ENCODE assay signal across 8 cellular contexts in genomic region chr22:39205344-39206021, GRCh38. TPM values are rescaled to one million over a fixed set of nuclear protein-coding genes. Genes with fewer than 3 reads are reported as not detected.
DNase-seq lines count a peak whose midpoint lies in the region; ATAC-seq and TF ChIP-seq lines count a peak whose summit lies in the region.

No MANE protein-coding gene starts in this region.

- no peak overlapping the region for H2AFZ ChIP-seq in hepatocyte

- no peaks in the 10 kb centered on the region for H3K4me1 ChIP-seq in HEK293 (ENCODE audit: control insufficient read depth, insufficient read depth, low read length)
- H3K4me1 ChIP-seq in hepatocyte (ENCODE audit: insufficient read depth): no peaks in the 10 kb centered on the region
- H3K4me1 ChIP-seq in prostate gland (replicated peaks): no peaks in the 10 kb centered on the region

- TF ChIP-seq POLR2A in prostate gland (IDR thresholded peaks at IDR 0.05): no peak

- no peaks in the 10 kb centered on the region for H4K20me1 ChIP-seq in hepatocyte (ENCODE audit: insufficient read depth, poor library complexity, severe bottlenecking)

- no peak overlapping the region for H3K4me2 ChIP-seq in hepatocyte

- POLR2A ChIA-PET in HEK293 (lab: Yijun Ruan, JAX): interaction anchor here (0.7 to 2.3 kb wide), 3 partner anchors 13 to 114 kb away, joined by 4 to 8 read pairs (median 7); partner anchors contain the start of gene RPL3

- H3K79me2 ChIP-seq in hepatocyte: no peaks in the 10 kb centered on the region

- no peaks in the 10 kb centered on the region for H3K27me3 ChIP-seq in hepatocyte
- no peaks in the 10 kb centered on the region for H3K27me3 ChIP-seq in prostate gland (replicated peaks; ENCODE audit: insufficient read depth)

- DNase-seq in AG08396 (ENCODE audit: low spot score) (peak; percentile 74), hepatocyte (ENCODE audit: low spot score) (peak; percentile 65), prostate gland (ENCODE audit: low spot score) (no peak), GM19238 (ENCODE audit: insufficient read length, low spot score) (no peak), SK-N-DZ (ENCODE audit: low spot score) (no peak)
- DNase-seq in activated CD4-positive, alpha-beta T cell treated with anti-CD3 and anti-CD28 coated beads, Interleukin-2, amount 50 U/mL, for 48 hours: peak; percentile 14 to 19

- H3K36me3 ChIP-seq in HEK293 (ENCODE audit: control insufficient read depth in 2 of 2, insufficient read depth in 1 of 2, low read length in 2 of 2) (no peaks in the 10 kb centered on the region), hepatocyte (replicated peaks; ENCODE audit: insufficient read depth, low read depth) (no peaks in the 10 kb centered on the region), prostate gland (no peaks in the 10 kb centered on the region)

- no peaks in the 10 kb centered on the region for H3K9me3 ChIP-seq in HEK293 (ENCODE audit: control insufficient read depth, insufficient read depth, low read depth, low read length)
- H3K9me3 ChIP-seq in hepatocyte (ENCODE audit: low read depth): no peaks in the 10 kb centered on the region
- no peaks in the 10 kb centered on the region for H3K9me3 ChIP-seq in prostate gland

- CTCF ChIA-PET in HEK293 (lab: Yijun Ruan, JAX): interaction anchor here (0.6 to 1.2 kb wide), 7 partner anchors 9 to 156 kb away, joined by 3 to 6 read pairs (median 3); no protein-coding TSS in a partner anchor

- H3K9me2 ChIP-seq in hepatocyte (replicated peaks; ENCODE audit: insufficient read depth): no peaks in the 10 kb centered on the region

- H3K4me3 ChIP-seq in HEK293 (ENCODE audit: low read depth, low read length) (no peak overlapping the region), hepatocyte (no peak overlapping the region), prostate gland (no peak overlapping the region)

- no peak for TF ChIP-seq CTCF in HEK293 (tag by site-specific recombination; IDR thresholded peaks at IDR 0.05)
- no peak for TF ChIP-seq CTCF in hepatocyte (IDR thresholded peaks at IDR 0.05; ENCODE audit: poor library complexity)
- no peak for TF ChIP-seq CTCF in prostate gland (IDR thresholded peaks at IDR 0.05)

- no peak overlapping the region for H3K27ac ChIP-seq in HEK293 (ENCODE audit: extremely low read depth, low read depth, low read length)
- no peak overlapping the region for H3K27ac ChIP-seq in hepatocyte
- H3K27ac ChIP-seq in prostate gland: no peak overlapping the region

- intact Hi-C loops in prostate gland (cut with DNase I): no loop called here

- WGBS in hepatocyte (ENCODE audit: low lambda C conversion rate, missing lambda C conversion rate): 71% methylated on average over 8 of the region's 8 CpGs
- 82% methylated on average over 8 of the region's 8 CpGs for WGBS in prostate gland

- ATAC-seq in GM21526 (IDR thresholded peaks at IDR 0.05; ENCODE audit: low FRiP score, unreplicated experiment): no peak

TF ChIP-seq in HEK293, 187 proteins besides CTCF, POLR2A, EP300 and RAD21 (continues in another document):
- TF ChIP-seq SP7 (tag by site-specific recombination; IDR thresholded peaks at IDR 0.05): peak; percentile 29; the same call in 1 of the 2 replicates
- peak; percentile 81 for TF ChIP-seq ZSCAN4 (tag by site-specific recombination; IDR thresholded peaks at IDR 0.05)
- no peak for TF ChIP-seq ZSCAN5A (tag by site-specific recombination; IDR thresholded peaks at IDR 0.05)
- TF ChIP-seq ZNF362 (tag by site-specific recombination; IDR thresholded peaks at IDR 0.05): no peak
- TF ChIP-seq ZNF610 (tag by site-specific recombination; IDR thresholded peaks at IDR 0.05; ENCODE audit: borderline replicate concordance): no peak
- TF ChIP-seq MYNN (tag by site-specific recombination; IDR thresholded peaks at IDR 0.05; ENCODE audit: borderline replicate concordance): no peak
- TF ChIP-seq RBAK (tag by site-specific recombination; IDR thresholded peaks at IDR 0.05): no peak
- TF ChIP-seq GLI2 (tag by site-specific recombination; IDR thresholded peaks at IDR 0.05; ENCODE audit: borderline replicate concordance, low read depth): no peak
- TF ChIP-seq SALL2 (tag by site-specific recombination; IDR thresholded peaks at IDR 0.05; ENCODE audit: borderline replicate concordance): no peak
- TF ChIP-seq GLIS2 (tag by site-specific recombination; IDR thresholded peaks at IDR 0.05): 0 out of 2 replicates have a peak, but pooled peaks have one; percentile 13
- no peak for TF ChIP-seq ZNF426 (tag by site-specific recombination; IDR thresholded peaks at IDR 0.05)
- no peak for TF ChIP-seq ZNF350 (tag by site-specific recombination; IDR thresholded peaks at IDR 0.05)
- no peak for TF ChIP-seq ZNF560 (tag by site-specific recombination; IDR thresholded peaks at IDR 0.05; ENCODE audit: borderline replicate concordance)
- TF ChIP-seq FEZF1 (tag by site-specific recombination; IDR thresholded peaks at IDR 0.05): no peak
- no peak for TF ChIP-seq HOXD13 (CRISPR knock-in tag; IDR thresholded peaks at IDR 0.05; ENCODE audit: borderline replicate concordance)
- no peak for TF ChIP-seq ZNF266 (tag by site-specific recombination; IDR thresholded peaks at IDR 0.05; ENCODE audit: low read depth)
- TF ChIP-seq PRDM10 (tag by site-specific recombination; IDR thresholded peaks at IDR 0.05): peak; percentile 80
- peak; percentile 31 for TF ChIP-seq ZNF335 (tag by site-specific recombination; conservative IDR thresholded peaks at IDR 0.05)
- TF ChIP-seq ZNF132 (tag by site-specific recombination; IDR thresholded peaks at IDR 0.05; ENCODE audit: borderline replicate concordance): no peak
- no peak for TF ChIP-seq WT1 (tag by site-specific recombination; IDR thresholded peaks at IDR 0.05)

RNA-seq across cellular contexts. Expression of gene PDGFB, which starts 39.3 kb away (rescaled TPM):
- total RNA-seq in hepatocyte (3.9 and 4.3 TPM in 2 replicates), prostate gland (10 to 100 TPM in 1 of 2 donors, 1 to 10 TPM in 1; 9.9 to 16.4 TPM)
- 2.5 and 4.1 TPM in 2 replicates for polyA plus RNA-seq in hepatocyte
- 0.20 and 0.42 TPM in 2 replicates for polyA plus RNA-seq in SK-N-DZ (2014; cell fraction: cytosol; rRNA removed)
- polyA plus RNA-seq in SK-N-DZ (2014; cell fraction: nucleus; rRNA removed): 0.28 and 0.76 TPM in 2 replicates

RNA-seq across cellular contexts. Expression of gene CBX7, which starts 53.0 kb away (rescaled TPM):
- total RNA-seq in hepatocyte (3.2 and 9.6 TPM in 2 replicates), prostate gland (100 to 1,000 TPM in 1 of 2 donors, 10 to 100 TPM in 1; 82.7 to 115 TPM)
- polyA plus RNA-seq in hepatocyte: 4.2 and 9.5 TPM in 2 replicates
- 0.37 and 1.7 TPM in 2 replicates for polyA plus RNA-seq in SK-N-DZ (2014; cell fraction: cytosol; rRNA removed)
- 1.9 and 11.7 TPM in 2 replicates for polyA plus RNA-seq in SK-N-DZ (2014; cell fraction: nucleus; rRNA removed)

Comparison
In these comparisons a context has a peak if more than half of its experiments do, and no peak if none do; other contexts are left out.
1. DNase-seq: peak in AG08396 (single experiment), activated CD4-positive, alpha-beta T cell treated with anti-CD3 and anti-CD28 coated beads, Interleukin-2, amount 50 U/mL, for 48 hours (2 of 2) and hepatocyte (single experiment); none in prostate gland (single experiment), GM19238 (single experiment) and SK-N-DZ (single experiment).